Comparison of ENCODE assay signal across 1 cellular context in the genomic region with DNA sequence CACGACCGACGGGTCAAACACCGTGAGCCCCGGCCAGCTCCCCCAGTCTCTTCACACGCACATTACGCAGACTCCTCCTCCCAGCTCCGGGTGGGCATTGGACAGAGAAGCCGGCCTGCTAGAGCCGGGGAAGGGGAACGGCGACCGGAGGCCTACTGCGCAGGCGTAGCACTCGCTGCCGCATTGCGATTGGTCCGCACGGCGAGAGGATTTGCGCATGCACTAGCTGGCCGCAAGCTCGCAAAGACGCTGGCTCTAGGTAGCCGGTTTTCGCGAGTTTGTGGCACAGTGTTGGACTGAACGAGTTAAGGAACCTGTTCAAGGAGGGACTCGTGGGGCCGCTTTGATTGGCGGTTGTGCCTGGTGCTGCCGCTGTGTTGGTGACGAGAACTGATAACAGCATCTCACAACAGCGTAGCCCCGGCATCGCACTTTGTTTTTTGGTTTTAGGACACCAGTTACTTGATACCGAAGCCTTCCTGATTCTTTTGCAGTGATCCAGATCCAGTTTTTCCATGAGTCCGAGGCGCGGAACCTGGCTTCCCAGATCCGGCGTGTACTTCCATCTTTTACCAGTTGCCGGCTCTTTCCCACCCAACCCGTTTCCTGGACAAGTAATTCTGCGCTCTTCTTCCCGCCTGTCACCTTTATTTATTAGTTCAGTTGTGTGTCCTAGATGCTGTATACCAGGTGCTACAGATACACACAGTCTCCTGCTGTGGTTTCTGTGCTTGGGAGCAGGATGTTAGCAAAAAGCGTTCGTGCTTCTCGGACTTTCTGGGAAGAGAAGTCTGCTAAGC.
A peak's percentile ranks its signal among the peaks of the same experiment; 100 is the strongest.
TF ChIP-seq lines count a peak whose summit lies in the region.

A gene (minus strand): TSS at position 139 of the 800 bp plus-strand sequence. CDS start 185 bp downstream, outside the sequence.

TF ChIP-seq in K562, 482 proteins besides CTCF, POLR2A, EP300 and RAD21 (continued from another document and continues in another):
- TF ChIP-seq, protein P1, sequence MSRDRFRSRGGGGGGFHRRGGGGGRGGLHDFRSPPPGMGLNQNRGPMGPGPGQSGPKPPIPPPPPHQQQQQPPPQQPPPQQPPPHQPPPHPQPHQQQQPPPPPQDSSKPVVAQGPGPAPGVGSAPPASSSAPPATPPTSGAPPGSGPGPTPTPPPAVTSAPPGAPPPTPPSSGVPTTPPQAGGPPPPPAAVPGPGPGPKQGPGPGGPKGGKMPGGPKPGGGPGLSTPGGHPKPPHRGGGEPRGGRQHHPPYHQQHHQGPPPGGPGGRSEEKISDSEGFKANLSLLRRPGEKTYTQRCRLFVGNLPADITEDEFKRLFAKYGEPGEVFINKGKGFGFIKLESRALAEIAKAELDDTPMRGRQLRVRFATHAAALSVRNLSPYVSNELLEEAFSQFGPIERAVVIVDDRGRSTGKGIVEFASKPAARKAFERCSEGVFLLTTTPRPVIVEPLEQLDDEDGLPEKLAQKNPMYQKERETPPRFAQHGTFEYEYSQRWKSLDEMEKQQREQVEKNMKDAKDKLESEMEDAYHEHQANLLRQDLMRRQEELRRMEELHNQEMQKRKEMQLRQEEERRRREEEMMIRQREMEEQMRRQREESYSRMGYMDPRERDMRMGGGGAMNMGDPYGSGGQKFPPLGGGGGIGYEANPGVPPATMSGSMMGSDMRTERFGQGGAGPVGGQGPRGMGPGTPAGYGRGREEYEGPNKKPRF (IDR thresholded peaks at IDR 0.05; ENCODE audit: low read depth, low read length): no peak
- TF ChIP-seq NR2C1 (IDR thresholded peaks at IDR 0.05) (no peak), NR2C1 (tag; IDR thresholded peaks at IDR 0.05) (no peak), SNIP1 (IDR thresholded peaks at IDR 0.05; ENCODE audit: low read depth) (no peak), HMG20A (CRISPR knock-in tag; conservative IDR thresholded peaks at IDR 0.05) (no peak), ZNF239 (CRISPR knock-in tag; IDR thresholded peaks at IDR 0.05) (no peak), NFATC3 (IDR thresholded peaks at IDR 0.05) (no peak), ARHGAP35 (IDR thresholded peaks at IDR 0.05; ENCODE audit: partially characterized antibody) (no peak), STAG1 (CRISPR knock-in tag; IDR thresholded peaks at IDR 0.05; ENCODE audit: borderline replicate concordance) (no peak), FOXK2 (conservative IDR thresholded peaks at IDR 0.05 in 1 of 2, IDR thresholded peaks at IDR 0.05 in 1 of 2; ENCODE audit: low read depth in 2 of 2) (peak; percentile 28 to 63; a peak in 1 of 4 replicates), NCOR1 (IDR thresholded peaks at IDR 0.05) (peak; percentile 38), HNRNPLL (IDR thresholded peaks at IDR 0.05; ENCODE audit: low read depth, low read length, poor library complexity, severe bottlenecking) (peak; percentile 99), ELF2 (CRISPR knock-in tag; IDR thresholded peaks at IDR 0.05) (no peak), MEIS2 (IDR thresholded peaks at IDR 0.05; ENCODE audit: partially characterized antibody) (peak; percentile 94), BRD4 (IDR thresholded peaks at IDR 0.05) (no peak), NFIC (IDR thresholded peaks at IDR 0.05) (peak; percentile 20), YBX1 (IDR thresholded peaks at IDR 0.05) (no peak), ZNF282 (CRISPR knock-in tag; IDR thresholded peaks at IDR 0.05) (no peak), ZNF347 (CRISPR knock-in tag; IDR thresholded peaks at IDR 0.05; ENCODE audit: low read depth) (no peak), ZNF3 (CRISPR knock-in tag; IDR thresholded peaks at IDR 0.05) (no peak), PRMT5 (CRISPR knock-in tag; IDR thresholded peaks at IDR 0.05) (no peak), ATF1 (CRISPR knock-in tag; IDR thresholded peaks at IDR 0.05) (no peak), ATF1 (tag; IDR thresholded peaks at IDR 0.05) (peak; percentile 80), CHD1 (IDR thresholded peaks at IDR 0.05; ENCODE audit: low read length) (no peak), KLF6 (CRISPR knock-in tag; IDR thresholded peaks at IDR 0.05; ENCODE audit: borderline replicate concordance) (no peak), TCF3 (CRISPR knock-in tag; IDR thresholded peaks at IDR 0.05) (peak; percentile 21), ZNF436 (CRISPR knock-in tag; IDR thresholded peaks at IDR 0.05) (no peak), NUFIP1 (IDR thresholded peaks at IDR 0.05; ENCODE audit: partially characterized antibody) (peak; percentile 95), CBX3 (IDR thresholded peaks at IDR 0.05; ENCODE audit: borderline replicate concordance in 1 of 2, low read length in 2 of 2) (peak in 1 of 2 experiments; percentile 79; a peak in 2 of 3 replicates), ZNF766 (CRISPR knock-in tag; conservative IDR thresholded peaks at IDR 0.05) (peak; percentile 54; the same call in 1 of the 2 replicates), NFRKB (IDR thresholded peaks at IDR 0.05; ENCODE audit: low read depth) (peak; percentile 49; the same call in 1 of the 2 replicates), NFE2 (IDR thresholded peaks at IDR 0.05; ENCODE audit: low read depth) (peak; percentile 10; the same call in 1 of the 2 replicates)
- TF ChIP-seq, protein P2, sequence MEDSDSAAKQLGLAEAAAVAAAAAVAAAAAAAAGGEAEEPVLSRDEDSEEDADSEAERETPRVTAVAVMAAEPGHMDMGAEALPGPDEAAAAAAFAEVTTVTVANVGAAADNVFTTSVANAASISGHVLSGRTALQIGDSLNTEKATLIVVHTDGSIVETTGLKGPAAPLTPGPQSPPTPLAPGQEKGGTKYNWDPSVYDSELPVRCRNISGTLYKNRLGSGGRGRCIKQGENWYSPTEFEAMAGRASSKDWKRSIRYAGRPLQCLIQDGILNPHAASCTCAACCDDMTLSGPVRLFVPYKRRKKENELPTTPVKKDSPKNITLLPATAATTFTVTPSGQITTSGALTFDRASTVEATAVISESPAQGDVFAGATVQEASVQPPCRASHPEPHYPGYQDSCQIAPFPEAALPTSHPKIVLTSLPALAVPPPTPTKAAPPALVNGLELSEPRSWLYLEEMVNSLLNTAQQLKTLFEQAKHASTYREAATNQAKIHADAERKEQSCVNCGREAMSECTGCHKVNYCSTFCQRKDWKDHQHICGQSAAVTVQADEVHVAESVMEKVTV (CRISPR knock-in tag; IDR thresholded peaks at IDR 0.05): no peak
- TF ChIP-seq, protein P3, sequence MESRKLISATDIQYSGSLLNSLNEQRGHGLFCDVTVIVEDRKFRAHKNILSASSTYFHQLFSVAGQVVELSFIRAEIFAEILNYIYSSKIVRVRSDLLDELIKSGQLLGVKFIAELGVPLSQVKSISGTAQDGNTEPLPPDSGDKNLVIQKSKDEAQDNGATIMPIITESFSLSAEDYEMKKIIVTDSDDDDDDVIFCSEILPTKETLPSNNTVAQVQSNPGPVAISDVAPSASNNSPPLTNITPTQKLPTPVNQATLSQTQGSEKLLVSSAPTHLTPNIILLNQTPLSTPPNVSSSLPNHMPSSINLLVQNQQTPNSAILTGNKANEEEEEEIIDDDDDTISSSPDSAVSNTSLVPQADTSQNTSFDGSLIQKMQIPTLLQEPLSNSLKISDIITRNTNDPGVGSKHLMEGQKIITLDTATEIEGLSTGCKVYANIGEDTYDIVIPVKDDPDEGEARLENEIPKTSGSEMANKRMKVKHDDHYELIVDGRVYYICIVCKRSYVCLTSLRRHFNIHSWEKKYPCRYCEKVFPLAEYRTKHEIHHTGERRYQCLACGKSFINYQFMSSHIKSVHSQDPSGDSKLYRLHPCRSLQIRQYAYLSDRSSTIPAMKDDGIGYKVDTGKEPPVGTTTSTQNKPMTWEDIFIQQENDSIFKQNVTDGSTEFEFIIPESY (CRISPR knock-in tag; IDR thresholded peaks at IDR 0.05): no peak; the same call in 1 of the 2 replicates
- TF ChIP-seq, protein P4, sequence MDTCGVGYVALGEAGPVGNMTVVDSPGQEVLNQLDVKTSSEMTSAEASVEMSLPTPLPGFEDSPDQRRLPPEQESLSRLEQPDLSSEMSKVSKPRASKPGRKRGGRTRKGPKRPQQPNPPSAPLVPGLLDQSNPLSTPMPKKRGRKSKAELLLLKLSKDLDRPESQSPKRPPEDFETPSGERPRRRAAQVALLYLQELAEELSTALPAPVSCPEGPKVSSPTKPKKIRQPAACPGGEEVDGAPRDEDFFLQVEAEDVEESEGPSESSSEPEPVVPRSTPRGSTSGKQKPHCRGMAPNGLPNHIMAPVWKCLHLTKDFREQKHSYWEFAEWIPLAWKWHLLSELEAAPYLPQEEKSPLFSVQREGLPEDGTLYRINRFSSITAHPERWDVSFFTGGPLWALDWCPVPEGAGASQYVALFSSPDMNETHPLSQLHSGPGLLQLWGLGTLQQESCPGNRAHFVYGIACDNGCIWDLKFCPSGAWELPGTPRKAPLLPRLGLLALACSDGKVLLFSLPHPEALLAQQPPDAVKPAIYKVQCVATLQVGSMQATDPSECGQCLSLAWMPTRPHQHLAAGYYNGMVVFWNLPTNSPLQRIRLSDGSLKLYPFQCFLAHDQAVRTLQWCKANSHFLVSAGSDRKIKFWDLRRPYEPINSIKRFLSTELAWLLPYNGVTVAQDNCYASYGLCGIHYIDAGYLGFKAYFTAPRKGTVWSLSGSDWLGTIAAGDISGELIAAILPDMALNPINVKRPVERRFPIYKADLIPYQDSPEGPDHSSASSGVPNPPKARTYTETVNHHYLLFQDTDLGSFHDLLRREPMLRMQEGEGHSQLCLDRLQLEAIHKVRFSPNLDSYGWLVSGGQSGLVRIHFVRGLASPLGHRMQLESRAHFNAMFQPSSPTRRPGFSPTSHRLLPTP (IDR thresholded peaks at IDR 0.05; ENCODE audit: borderline replicate concordance, extremely low read depth, insufficient read length): no peak
- TF ChIP-seq, protein P5, sequence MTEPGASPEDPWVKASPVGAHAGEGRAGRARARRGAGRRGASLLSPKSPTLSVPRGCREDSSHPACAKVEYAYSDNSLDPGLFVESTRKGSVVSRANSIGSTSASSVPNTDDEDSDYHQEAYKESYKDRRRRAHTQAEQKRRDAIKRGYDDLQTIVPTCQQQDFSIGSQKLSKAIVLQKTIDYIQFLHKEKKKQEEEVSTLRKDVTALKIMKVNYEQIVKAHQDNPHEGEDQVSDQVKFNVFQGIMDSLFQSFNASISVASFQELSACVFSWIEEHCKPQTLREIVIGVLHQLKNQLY (CRISPR knock-in tag; conservative IDR thresholded peaks at IDR 0.05): no peak
- TF ChIP-seq, protein P6, sequence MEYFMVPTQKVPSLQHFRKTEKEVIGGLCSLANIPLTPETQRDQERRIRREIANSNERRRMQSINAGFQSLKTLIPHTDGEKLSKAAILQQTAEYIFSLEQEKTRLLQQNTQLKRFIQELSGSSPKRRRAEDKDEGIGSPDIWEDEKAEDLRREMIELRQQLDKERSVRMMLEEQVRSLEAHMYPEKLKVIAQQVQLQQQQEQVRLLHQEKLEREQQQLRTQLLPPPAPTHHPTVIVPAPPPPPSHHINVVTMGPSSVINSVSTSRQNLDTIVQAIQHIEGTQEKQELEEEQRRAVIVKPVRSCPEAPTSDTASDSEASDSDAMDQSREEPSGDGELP (CRISPR knock-in tag; IDR thresholded peaks at IDR 0.05; ENCODE audit: borderline replicate concordance): peak; percentile 46; the same call in 1 of the 2 replicates
- TF ChIP-seq, protein P7, sequence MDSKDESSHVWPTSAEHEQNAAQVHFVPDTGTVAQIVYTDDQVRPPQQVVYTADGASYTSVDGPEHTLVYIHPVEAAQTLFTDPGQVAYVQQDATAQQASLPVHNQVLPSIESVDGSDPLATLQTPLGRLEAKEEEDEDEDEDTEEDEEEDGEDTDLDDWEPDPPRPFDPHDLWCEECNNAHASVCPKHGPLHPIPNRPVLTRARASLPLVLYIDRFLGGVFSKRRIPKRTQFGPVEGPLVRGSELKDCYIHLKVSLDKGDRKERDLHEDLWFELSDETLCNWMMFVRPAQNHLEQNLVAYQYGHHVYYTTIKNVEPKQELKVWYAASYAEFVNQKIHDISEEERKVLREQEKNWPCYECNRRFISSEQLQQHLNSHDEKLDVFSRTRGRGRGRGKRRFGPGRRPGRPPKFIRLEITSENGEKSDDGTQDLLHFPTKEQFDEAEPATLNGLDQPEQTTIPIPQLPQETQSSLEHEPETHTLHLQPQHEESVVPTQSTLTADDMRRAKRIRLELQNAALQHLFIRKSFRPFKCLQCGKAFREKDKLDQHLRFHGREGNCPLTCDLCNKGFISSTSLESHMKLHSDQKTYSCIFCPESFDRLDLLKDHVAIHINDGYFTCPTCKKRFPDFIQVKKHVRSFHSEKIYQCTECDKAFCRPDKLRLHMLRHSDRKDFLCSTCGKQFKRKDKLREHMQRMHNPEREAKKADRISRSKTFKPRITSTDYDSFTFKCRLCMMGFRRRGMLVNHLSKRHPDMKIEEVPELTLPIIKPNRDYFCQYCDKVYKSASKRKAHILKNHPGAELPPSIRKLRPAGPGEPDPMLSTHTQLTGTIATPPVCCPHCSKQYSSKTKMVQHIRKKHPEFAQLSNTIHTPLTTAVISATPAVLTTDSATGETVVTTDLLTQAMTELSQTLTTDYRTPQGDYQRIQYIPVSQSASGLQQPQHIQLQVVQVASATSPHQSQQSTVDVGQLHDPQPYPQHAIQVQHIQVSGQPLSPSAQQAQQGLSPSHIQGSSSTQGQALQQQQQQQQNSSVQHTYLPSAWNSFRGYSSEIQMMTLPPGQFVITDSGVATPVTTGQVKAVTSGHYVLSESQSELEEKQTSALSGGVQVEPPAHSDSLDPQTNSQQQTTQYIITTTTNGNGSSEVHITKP (IDR thresholded peaks at IDR 0.05; ENCODE audit: partially characterized antibody): peak; percentile 10
- TF ChIP-seq, protein P8, sequence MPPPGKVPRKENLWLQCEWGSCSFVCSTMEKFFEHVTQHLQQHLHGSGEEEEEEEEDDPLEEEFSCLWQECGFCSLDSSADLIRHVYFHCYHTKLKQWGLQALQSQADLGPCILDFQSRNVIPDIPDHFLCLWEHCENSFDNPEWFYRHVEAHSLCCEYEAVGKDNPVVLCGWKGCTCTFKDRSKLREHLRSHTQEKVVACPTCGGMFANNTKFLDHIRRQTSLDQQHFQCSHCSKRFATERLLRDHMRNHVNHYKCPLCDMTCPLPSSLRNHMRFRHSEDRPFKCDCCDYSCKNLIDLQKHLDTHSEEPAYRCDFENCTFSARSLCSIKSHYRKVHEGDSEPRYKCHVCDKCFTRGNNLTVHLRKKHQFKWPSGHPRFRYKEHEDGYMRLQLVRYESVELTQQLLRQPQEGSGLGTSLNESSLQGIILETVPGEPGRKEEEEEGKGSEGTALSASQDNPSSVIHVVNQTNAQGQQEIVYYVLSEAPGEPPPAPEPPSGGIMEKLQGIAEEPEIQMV (tag; conservative IDR thresholded peaks at IDR 0.05; ENCODE audit: low read depth): no peak
- TF ChIP-seq, protein P9, sequence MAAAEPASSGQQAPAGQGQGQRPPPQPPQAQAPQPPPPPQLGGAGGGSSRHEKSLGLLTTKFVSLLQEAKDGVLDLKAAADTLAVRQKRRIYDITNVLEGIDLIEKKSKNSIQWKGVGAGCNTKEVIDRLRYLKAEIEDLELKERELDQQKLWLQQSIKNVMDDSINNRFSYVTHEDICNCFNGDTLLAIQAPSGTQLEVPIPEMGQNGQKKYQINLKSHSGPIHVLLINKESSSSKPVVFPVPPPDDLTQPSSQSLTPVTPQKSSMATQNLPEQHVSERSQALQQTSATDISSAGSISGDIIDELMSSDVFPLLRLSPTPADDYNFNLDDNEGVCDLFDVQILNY (CRISPR knock-in tag; IDR thresholded peaks at IDR 0.05): no peak
- TF ChIP-seq, protein P10, sequence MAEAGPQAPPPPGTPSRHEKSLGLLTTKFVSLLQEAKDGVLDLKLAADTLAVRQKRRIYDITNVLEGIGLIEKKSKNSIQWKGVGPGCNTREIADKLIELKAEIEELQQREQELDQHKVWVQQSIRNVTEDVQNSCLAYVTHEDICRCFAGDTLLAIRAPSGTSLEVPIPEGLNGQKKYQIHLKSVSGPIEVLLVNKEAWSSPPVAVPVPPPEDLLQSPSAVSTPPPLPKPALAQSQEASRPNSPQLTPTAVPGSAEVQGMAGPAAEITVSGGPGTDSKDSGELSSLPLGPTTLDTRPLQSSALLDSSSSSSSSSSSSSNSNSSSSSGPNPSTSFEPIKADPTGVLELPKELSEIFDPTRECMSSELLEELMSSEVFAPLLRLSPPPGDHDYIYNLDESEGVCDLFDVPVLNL (CRISPR knock-in tag; IDR thresholded peaks at IDR 0.05; ENCODE audit: low read depth): no peak
